1 cellular context compared by ENCODE assay signal in the genomic region with DNA sequence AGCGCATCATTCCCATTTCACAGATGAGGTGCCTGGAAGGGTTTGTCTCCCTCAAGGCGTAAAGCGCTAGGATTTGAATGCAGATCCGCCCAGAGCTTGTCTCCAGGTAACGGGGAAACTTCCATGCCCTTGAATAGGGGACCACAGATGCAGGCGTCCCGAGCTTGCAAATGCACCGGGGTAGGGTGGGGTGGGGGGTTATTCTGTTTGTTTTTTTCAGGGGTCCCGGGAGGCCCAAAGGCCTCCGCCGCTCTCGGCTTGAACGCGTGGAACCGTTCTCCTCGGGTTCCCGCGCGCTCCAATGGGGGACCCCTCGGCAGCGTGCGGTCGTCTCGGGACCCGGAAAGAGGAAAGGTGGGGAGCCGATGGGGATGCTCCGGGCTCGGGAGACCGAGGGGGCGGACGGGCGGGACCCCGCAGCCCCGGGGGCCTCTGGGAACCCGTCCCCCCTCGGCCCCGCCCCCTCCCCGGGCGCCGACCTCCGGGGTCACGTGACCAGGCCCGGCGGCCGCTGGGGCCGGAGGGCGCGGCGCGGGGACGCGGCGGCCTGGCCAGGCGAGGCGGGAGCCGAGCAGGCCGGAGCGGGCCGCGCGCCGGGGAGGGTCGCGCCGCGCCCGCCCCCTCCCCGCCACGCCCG.
TF ChIP-seq lines count a peak whose summit lies in the region.

A gene (plus strand): TSS at position 490 of the 637 bp plus-strand sequence. CDS start 216 bp downstream, outside the sequence.

TF ChIP-seq in K562, 482 proteins besides CTCF, POLR2A, EP300 and RAD21 (continued from another document and continues in another):
- TF ChIP-seq, protein P1, sequence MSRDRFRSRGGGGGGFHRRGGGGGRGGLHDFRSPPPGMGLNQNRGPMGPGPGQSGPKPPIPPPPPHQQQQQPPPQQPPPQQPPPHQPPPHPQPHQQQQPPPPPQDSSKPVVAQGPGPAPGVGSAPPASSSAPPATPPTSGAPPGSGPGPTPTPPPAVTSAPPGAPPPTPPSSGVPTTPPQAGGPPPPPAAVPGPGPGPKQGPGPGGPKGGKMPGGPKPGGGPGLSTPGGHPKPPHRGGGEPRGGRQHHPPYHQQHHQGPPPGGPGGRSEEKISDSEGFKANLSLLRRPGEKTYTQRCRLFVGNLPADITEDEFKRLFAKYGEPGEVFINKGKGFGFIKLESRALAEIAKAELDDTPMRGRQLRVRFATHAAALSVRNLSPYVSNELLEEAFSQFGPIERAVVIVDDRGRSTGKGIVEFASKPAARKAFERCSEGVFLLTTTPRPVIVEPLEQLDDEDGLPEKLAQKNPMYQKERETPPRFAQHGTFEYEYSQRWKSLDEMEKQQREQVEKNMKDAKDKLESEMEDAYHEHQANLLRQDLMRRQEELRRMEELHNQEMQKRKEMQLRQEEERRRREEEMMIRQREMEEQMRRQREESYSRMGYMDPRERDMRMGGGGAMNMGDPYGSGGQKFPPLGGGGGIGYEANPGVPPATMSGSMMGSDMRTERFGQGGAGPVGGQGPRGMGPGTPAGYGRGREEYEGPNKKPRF (IDR thresholded peaks at IDR 0.05; ENCODE audit: low read depth, low read length), result no peak
- TF ChIP-seq STAT5A (IDR thresholded peaks at IDR 0.05; ENCODE audit: borderline replicate concordance, low read length) (no peak), RB1 (IDR thresholded peaks at IDR 0.05; ENCODE audit: low read depth) (peak; percentile 28; the same call in 1 of the 2 replicates), GATAD2A (IDR thresholded peaks at IDR 0.05) (peak; percentile 13; the same call in 1 of the 2 replicates), E2F3 (CRISPR knock-in tag; IDR thresholded peaks at IDR 0.05) (peak; percentile 34; the same call in 1 of the 2 replicates), SMARCB1 (IDR thresholded peaks at IDR 0.05; ENCODE audit: insufficient read length, low read depth) (no peak), RBBP5 (IDR thresholded peaks at IDR 0.05; ENCODE audit: borderline replicate concordance, insufficient read depth, low read length, poor library complexity, severe bottlenecking) (peak; percentile 22), U2AF2 (optimal IDR thresholded peaks at IDR 0.05; ENCODE audit: low read depth, low read length) (no peak), CXXC5 (CRISPR knock-in tag; IDR thresholded peaks at IDR 0.05) (peak; percentile 42; the same call in 1 of the 2 replicates), CHD1 (IDR thresholded peaks at IDR 0.05; ENCODE audit: low read length) (peak; percentile 2), CBX3 (IDR thresholded peaks at IDR 0.05; ENCODE audit: borderline replicate concordance in 1 of 2, low read length in 2 of 2) (0 out of 3 replicates have a peak, but pooled peaks of 1 of the 2 experiments have one; percentile 10), TAF1 (IDR thresholded peaks at IDR 0.05; ENCODE audit: control insufficient read depth, extremely low read depth, insufficient read depth, low read length, severe bottlenecking) (peak; percentile 37), TAF9B (IDR thresholded peaks at IDR 0.05; ENCODE audit: partially characterized antibody) (no peak), NCOA1 (IDR thresholded peaks at IDR 0.05; ENCODE audit: low read depth) (no peak), LCOR (CRISPR knock-in tag; IDR thresholded peaks at IDR 0.05) (0 out of 2 replicates have a peak, but pooled peaks have one; percentile 35), HDAC3 (IDR thresholded peaks at IDR 0.05; ENCODE audit: borderline replicate concordance, partially characterized antibody) (no peak), ZNF384 (IDR thresholded peaks at IDR 0.05; ENCODE audit: low read depth, low read length) (no peak), RBFOX2 (IDR thresholded peaks at IDR 0.05; ENCODE audit: low read depth, low read length) (peak; percentile 44; the same call in 1 of the 2 replicates), L3MBTL2 (IDR thresholded peaks at IDR 0.05) (peak; percentile 54), HNRNPUL1 (IDR thresholded peaks at IDR 0.05; ENCODE audit: low read length) (no peak), RUNX1 (IDR thresholded peaks at IDR 0.05; ENCODE audit: low read depth) (no peak), TEAD1 (CRISPR knock-in tag; IDR thresholded peaks at IDR 0.05) (no peak), ZNF316 (IDR thresholded peaks at IDR 0.05) (no peak), HNRNPK (IDR thresholded peaks at IDR 0.05; ENCODE audit: low read depth, low read length, poor library complexity, severe bottlenecking) (no peak), EGR1 (conservative IDR thresholded peaks at IDR 0.05) (peak; percentile 57), ZNF140 (CRISPR knock-in tag; IDR thresholded peaks at IDR 0.05) (no peak), ETV6 (IDR thresholded peaks at IDR 0.05; ENCODE audit: borderline replicate concordance in 1 of 2, low read depth in 2 of 2, low read length in 1 of 2) (no peak), ETV6 (CRISPR knock-in tag; IDR thresholded peaks at IDR 0.05; ENCODE audit: borderline replicate concordance) (no peak), DMBX1 (CRISPR knock-in tag; IDR thresholded peaks at IDR 0.05; ENCODE audit: borderline replicate concordance) (no peak), ATF1 (CRISPR knock-in tag; IDR thresholded peaks at IDR 0.05) (no peak), ATF1 (tag; IDR thresholded peaks at IDR 0.05) (no peak), TBP (optimal IDR thresholded peaks at IDR 0.05; ENCODE audit: low read depth, low read length) (no peak), ZC3H11A (IDR thresholded peaks at IDR 0.05; ENCODE audit: low read depth, low read length) (no peak)
- TF ChIP-seq, protein P2, sequence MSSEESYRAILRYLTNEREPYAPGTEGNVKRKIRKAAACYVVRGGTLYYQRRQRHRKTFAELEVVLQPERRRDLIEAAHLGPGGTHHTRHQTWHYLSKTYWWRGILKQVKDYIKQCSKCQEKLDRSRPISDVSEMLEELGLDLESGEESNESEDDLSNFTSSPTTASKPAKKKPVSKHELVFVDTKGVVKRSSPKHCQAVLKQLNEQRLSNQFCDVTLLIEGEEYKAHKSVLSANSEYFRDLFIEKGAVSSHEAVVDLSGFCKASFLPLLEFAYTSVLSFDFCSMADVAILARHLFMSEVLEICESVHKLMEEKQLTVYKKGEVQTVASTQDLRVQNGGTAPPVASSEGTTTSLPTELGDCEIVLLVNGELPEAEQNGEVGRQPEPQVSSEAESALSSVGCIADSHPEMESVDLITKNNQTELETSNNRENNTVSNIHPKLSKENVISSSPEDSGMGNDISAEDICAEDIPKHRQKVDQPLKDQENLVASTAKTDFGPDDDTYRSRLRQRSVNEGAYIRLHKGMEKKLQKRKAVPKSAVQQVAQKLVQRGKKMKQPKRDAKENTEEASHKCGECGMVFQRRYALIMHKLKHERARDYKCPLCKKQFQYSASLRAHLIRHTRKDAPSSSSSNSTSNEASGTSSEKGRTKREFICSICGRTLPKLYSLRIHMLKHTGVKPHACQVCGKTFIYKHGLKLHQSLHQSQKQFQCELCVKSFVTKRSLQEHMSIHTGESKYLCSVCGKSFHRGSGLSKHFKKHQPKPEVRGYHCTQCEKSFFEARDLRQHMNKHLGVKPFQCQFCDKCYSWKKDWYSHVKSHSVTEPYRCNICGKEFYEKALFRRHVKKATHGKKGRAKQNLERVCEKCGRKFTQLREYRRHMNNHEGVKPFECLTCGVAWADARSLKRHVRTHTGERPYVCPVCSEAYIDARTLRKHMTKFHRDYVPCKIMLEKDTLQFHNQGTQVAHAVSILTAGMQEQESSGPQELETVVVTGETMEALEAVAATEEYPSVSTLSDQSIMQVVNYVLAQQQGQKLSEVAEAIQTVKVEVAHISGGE (CRISPR knock-in tag; IDR thresholded peaks at IDR 0.05), result peak in 1 of 3 experiments; percentile 72; a peak in 2 of 6 replicates
- TF ChIP-seq, protein P3, sequence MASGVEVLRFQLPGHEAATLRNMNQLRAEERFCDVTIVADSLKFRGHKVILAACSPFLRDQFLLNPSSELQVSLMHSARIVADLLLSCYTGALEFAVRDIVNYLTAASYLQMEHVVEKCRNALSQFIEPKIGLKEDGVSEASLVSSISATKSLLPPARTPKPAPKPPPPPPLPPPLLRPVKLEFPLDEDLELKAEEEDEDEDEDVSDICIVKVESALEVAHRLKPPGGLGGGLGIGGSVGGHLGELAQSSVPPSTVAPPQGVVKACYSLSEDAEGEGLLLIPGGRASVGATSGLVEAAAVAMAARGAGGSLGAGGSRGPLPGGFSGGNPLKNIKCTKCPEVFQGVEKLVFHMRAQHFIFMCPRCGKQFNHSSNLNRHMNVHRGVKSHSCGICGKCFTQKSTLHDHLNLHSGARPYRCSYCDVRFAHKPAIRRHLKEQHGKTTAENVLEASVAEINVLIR (CRISPR knock-in tag; IDR thresholded peaks at IDR 0.05), result no peak
- TF ChIP-seq, protein P4, sequence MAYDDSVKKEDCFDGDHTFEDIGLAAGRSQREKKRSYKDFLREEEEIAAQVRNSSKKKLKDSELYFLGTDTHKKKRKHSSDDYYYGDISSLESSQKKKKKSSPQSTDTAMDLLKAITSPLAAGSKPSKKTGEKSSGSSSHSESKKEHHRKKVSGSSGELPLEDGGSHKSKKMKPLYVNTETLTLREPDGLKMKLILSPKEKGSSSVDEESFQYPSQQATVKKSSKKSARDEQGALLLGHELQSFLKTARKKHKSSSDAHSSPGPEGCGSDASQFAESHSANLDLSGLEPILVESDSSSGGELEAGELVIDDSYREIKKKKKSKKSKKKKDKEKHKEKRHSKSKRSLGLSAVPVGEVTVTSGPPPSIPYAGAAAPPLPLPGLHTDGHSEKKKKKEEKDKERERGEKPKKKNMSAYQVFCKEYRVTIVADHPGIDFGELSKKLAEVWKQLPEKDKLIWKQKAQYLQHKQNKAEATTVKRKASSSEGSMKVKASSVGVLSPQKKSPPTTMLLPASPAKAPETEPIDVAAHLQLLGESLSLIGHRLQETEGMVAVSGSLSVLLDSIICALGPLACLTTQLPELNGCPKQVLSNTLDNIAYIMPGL (CRISPR knock-in tag; IDR thresholded peaks at IDR 0.05), result no peak
- TF ChIP-seq, protein P5, sequence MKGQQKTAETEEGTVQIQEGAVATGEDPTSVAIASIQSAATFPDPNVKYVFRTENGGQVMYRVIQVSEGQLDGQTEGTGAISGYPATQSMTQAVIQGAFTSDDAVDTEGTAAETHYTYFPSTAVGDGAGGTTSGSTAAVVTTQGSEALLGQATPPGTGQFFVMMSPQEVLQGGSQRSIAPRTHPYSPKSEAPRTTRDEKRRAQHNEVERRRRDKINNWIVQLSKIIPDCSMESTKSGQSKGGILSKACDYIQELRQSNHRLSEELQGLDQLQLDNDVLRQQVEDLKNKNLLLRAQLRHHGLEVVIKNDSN (CRISPR knock-in tag; IDR thresholded peaks at IDR 0.05), result peak; percentile 18; the same call in 1 of the 2 replicates
- TF ChIP-seq, protein P6, sequence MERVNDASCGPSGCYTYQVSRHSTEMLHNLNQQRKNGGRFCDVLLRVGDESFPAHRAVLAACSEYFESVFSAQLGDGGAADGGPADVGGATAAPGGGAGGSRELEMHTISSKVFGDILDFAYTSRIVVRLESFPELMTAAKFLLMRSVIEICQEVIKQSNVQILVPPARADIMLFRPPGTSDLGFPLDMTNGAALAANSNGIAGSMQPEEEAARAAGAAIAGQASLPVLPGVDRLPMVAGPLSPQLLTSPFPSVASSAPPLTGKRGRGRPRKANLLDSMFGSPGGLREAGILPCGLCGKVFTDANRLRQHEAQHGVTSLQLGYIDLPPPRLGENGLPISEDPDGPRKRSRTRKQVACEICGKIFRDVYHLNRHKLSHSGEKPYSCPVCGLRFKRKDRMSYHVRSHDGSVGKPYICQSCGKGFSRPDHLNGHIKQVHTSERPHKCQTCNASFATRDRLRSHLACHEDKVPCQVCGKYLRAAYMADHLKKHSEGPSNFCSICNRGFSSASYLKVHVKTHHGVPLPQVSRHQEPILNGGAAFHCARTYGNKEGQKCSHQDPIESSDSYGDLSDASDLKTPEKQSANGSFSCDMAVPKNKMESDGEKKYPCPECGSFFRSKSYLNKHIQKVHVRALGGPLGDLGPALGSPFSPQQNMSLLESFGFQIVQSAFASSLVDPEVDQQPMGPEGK (CRISPR knock-in tag; IDR thresholded peaks at IDR 0.05; ENCODE audit: borderline replicate concordance), result no peak
- TF ChIP-seq, protein P7, sequence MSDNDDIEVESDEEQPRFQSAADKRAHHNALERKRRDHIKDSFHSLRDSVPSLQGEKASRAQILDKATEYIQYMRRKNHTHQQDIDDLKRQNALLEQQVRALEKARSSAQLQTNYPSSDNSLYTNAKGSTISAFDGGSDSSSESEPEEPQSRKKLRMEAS (CRISPR knock-in tag; IDR thresholded peaks at IDR 0.05), result 0 out of 2 replicates have a peak, but pooled peaks have one; percentile 11
- TF ChIP-seq, protein P8, sequence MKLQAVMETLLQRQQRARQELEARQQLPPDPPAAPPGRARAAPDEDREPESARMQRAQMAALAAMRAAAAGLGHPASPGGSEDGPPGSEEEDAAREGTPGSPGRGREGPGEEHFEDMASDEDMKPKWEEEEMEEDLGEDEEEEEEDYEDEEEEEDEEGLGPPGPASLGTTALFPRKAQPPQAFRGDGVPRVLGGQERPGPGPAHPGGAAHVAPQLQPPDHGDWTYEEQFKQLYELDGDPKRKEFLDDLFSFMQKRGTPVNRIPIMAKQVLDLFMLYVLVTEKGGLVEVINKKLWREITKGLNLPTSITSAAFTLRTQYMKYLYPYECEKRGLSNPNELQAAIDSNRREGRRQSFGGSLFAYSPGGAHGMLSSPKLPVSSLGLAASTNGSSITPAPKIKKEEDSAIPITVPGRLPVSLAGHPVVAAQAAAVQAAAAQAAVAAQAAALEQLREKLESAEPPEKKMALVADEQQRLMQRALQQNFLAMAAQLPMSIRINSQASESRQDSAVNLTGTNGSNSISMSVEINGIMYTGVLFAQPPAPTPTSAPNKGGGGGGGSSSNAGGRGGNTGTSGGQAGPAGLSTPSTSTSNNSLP (IDR thresholded peaks at IDR 0.05; ENCODE audit: borderline replicate concordance, low read depth, low read length), result no peak
- TF ChIP-seq, protein P9, sequence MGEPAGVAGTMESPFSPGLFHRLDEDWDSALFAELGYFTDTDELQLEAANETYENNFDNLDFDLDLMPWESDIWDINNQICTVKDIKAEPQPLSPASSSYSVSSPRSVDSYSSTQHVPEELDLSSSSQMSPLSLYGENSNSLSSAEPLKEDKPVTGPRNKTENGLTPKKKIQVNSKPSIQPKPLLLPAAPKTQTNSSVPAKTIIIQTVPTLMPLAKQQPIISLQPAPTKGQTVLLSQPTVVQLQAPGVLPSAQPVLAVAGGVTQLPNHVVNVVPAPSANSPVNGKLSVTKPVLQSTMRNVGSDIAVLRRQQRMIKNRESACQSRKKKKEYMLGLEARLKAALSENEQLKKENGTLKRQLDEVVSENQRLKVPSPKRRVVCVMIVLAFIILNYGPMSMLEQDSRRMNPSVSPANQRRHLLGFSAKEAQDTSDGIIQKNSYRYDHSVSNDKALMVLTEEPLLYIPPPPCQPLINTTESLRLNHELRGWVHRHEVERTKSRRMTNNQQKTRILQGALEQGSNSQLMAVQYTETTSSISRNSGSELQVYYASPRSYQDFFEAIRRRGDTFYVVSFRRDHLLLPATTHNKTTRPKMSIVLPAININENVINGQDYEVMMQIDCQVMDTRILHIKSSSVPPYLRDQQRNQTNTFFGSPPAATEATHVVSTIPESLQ (CRISPR knock-in tag; IDR thresholded peaks at IDR 0.05), result no peak
